In genomic region chr3:1960506-1960905, GRCh38 we compare ENCODE assay signal across 32 cellular contexts.
"Had no signal": no experiment of that assay in that cellular context is flagged by ENCODE, and none has a peak within 500 bp of the region (broad histone marks: within the 10 kb centered on the region; RNA-seq: fewer than 3 reads in every experiment).

No MANE protein-coding gene starts in this region.

- H3K27ac ChIP-seq: ascending aorta, breast epithelium, cardiac muscle cell, colonic mucosa, epithelial cell of prostate, heart left ventricle had no signal

- H3K27ac Mint-ChIP-seq: activated CD4-positive, alpha-beta memory T cell treated with anti-CD3 and anti-CD28 coated beads for 36 hours; activated CD4-positive, alpha-beta T cell treated with anti-CD3 and anti-CD28 coated beads for 36 hours; activated CD4-positive, alpha-beta T cell treated with anti-CD3 and anti-CD28 coated beads, Interleukin-2, amount 10 ng/mL, durations not matched to agents 24 days and 14 days; activated CD8-positive, alpha-beta memory T cell treated with anti-CD3 and anti-CD28 coated beads, Interleukin-2, amount 10 ng/mL, durations not matched to agents 7 days and 5 days; activated CD8-positive, alpha-beta T cell treated with anti-CD3 and anti-CD28 coated beads, Interleukin-2, amount 10 ng/mL, durations not matched to agents 7 days and 5 days; activated naive CD4-positive, alpha-beta T cell treated with anti-CD3 and anti-CD28 coated beads for 36 hours; activated naive CD4-positive, alpha-beta T cell treated with anti-CD3 and anti-CD28 coated beads, Interleukin-2, amount 50 U/mL, for 24 hours; activated naive CD8-positive, alpha-beta T cell treated with anti-CD3 and anti-CD28 coated beads for 36 hours; activated T-helper 1 cell treated with anti-CD3 and anti-CD28 coated beads, Interleukin-12 subunit alpha, Interleukin-12 subunit beta, Interleukin-2, Interleukin-4 antibody, amounts not matched to agents 30 ng/mL and 10 ng/mL and 1 ng/mL, durations not matched to agents 14 hours and 24 hours and 36 hours; activated T-helper 2 cell treated with anti-CD3 and anti-CD28 coated beads, Interferon-gamma antibody, Interleukin-2, Interleukin-4, amounts not matched to agents 10 μg/mL and 5 μg/mL and 100 μg/mL, durations not matched to agents 14 hours and 24 hours and 36 hours; brain; T-cell; T-helper 1 cell treated with Interleukin-12 subunit alpha and Interleukin-12 subunit beta and Interleukin-4 antibody, amounts not matched to agents 30 μg/mL and 1 μg/mL, for 36 hours had no signal

- H3K9me3 Mint-ChIP-seq: activated T-helper 1 cell treated with anti-CD3 and anti-CD28 coated beads, Interleukin-12 subunit alpha, Interleukin-12 subunit beta, Interleukin-2, Interleukin-4 antibody, amounts not matched to agents 30 ng/mL and 10 ng/mL and 1 ng/mL, durations not matched to agents 14 hours and 24 hours and 36 hours had no signal

- H3K27me3 Mint-ChIP-seq: activated CD4-positive, alpha-beta memory T cell treated with anti-CD3 and anti-CD28 coated beads for 36 hours; activated CD4-positive, alpha-beta T cell treated with anti-CD3 and anti-CD28 coated beads for 36 hours; activated CD4-positive, alpha-beta T cell treated with anti-CD3 and anti-CD28 coated beads, Interleukin-2, amount 10 ng/mL, durations not matched to agents 24 days and 14 days; activated CD8-positive, alpha-beta memory T cell treated with anti-CD3 and anti-CD28 coated beads, Interleukin-2, amount 10 ng/mL, durations not matched to agents 7 days and 5 days; activated naive CD4-positive, alpha-beta T cell treated with anti-CD3 and anti-CD28 coated beads, Interleukin-2, amount 50 U/mL, for 24 hours; activated naive CD8-positive, alpha-beta T cell treated with anti-CD3 and anti-CD28 coated beads for 36 hours; T-cell had no signal

- DNase-seq: activated CD4-positive, alpha-beta memory T cell treated with anti-CD3 and anti-CD28 coated beads for 36 hours; activated CD4-positive, alpha-beta T cell treated with anti-CD3 and anti-CD28 coated beads for 36 hours; activated CD4-positive, alpha-beta T cell treated with anti-CD3 and anti-CD28 coated beads, Interleukin-2, amount 10 ng/mL, durations not matched to agents 24 days and 14 days; activated CD4-positive, CD25-positive, alpha-beta regulatory T cell; activated CD4-positive, CD25-positive, alpha-beta regulatory T cell treated with anti-CD3 and anti-CD28 coated beads, Interleukin-2, amount 50 U/mL, for 72 hours; activated CD8-positive, alpha-beta memory T cell treated with anti-CD3 and anti-CD28 coated beads, Interleukin-2, amount 10 ng/mL, durations not matched to agents 7 days and 5 days; activated CD8-positive, alpha-beta memory T cell treated with anti-CD3 and anti-CD28 coated beads, Interleukin-2, amount 50 U/mL, for 4 hours; activated CD8-positive, alpha-beta T cell treated with anti-CD3 and anti-CD28 coated beads, Interleukin-2, amount 10 ng/mL, durations not matched to agents 7 days and 5 days; activated effector memory CD4-positive, alpha-beta T cell treated with anti-CD3 and anti-CD28 coated beads, Interleukin-2, amount 50 U/mL, for 16 hours; activated naive CD4-positive, alpha-beta T cell treated with anti-CD3 and anti-CD28 coated beads for 36 hours; activated naive CD8-positive, alpha-beta T cell treated with anti-CD3 and anti-CD28 coated beads for 36 hours; activated T-cell treated with anti-CD3 and anti-CD28 coated beads, Interleukin-2, amount 50 U/mL, for 1 hour; activated T-cell treated with anti-CD3 and anti-CD28 coated beads, Interleukin-2, amount 50 U/mL, for 48 hours; central memory CD4-positive, alpha-beta T cell; cerebellar nuclear complex; colonic mucosa; effector CD8-positive, alpha-beta T cell; foreskin fibroblast; glutamatergic neuron; heart left ventricle; T-cell; T-helper 9 cell had no signal

- H3K36me3 Mint-ChIP-seq: activated CD4-positive, alpha-beta memory T cell treated with anti-CD3 and anti-CD28 coated beads for 36 hours; activated CD8-positive, alpha-beta memory T cell treated with anti-CD3 and anti-CD28 coated beads, Interleukin-2, amount 10 ng/mL, durations not matched to agents 7 days and 5 days; activated naive CD4-positive, alpha-beta T cell treated with anti-CD3 and anti-CD28 coated beads, Interleukin-2, amount 50 U/mL, for 24 hours; activated naive CD8-positive, alpha-beta T cell treated with anti-CD3 and anti-CD28 coated beads for 36 hours; brain; T-cell had no signal

- H3K9me3 ChIP-seq: ascending aorta, breast epithelium, colonic mucosa, heart left ventricle had no signal

- H3K4me3 ChIP-seq: ascending aorta, breast epithelium, cardiac muscle cell, colonic mucosa, heart left ventricle had no signal

- H3K4me1 ChIP-seq: ascending aorta, breast epithelium, colonic mucosa, heart left ventricle had no signal

- H3K36me3 ChIP-seq: ascending aorta, breast epithelium, cardiac muscle cell, colonic mucosa, heart left ventricle had no signal

- ATAC-seq: activated CD4-positive, alpha-beta T cell treated with anti-CD3 and anti-CD28 coated beads for 36 hours; activated CD8-positive, alpha-beta memory T cell treated with anti-CD3 and anti-CD28 coated beads, Interleukin-2, amount 10 ng/mL, durations not matched to agents 7 days and 5 days; activated CD8-positive, alpha-beta T cell treated with anti-CD3 and anti-CD28 coated beads, Interleukin-2, amount 10 ng/mL, durations not matched to agents 7 days and 5 days; esophagus mucosa; T-cell had no signal

- H3K4me1 Mint-ChIP-seq: activated CD4-positive, alpha-beta T cell treated with anti-CD3 and anti-CD28 coated beads for 36 hours; activated CD4-positive, alpha-beta T cell treated with anti-CD3 and anti-CD28 coated beads, Interleukin-2, amount 10 ng/mL, durations not matched to agents 24 days and 14 days; activated CD8-positive, alpha-beta memory T cell treated with anti-CD3 and anti-CD28 coated beads, Interleukin-2, amount 10 ng/mL, durations not matched to agents 7 days and 5 days; activated naive CD4-positive, alpha-beta T cell treated with anti-CD3 and anti-CD28 coated beads, Interleukin-2, amount 50 U/mL, for 24 hours; activated naive CD8-positive, alpha-beta T cell treated with anti-CD3 and anti-CD28 coated beads for 36 hours; T-cell had no signal

- H3K27me3 ChIP-seq: ascending aorta, breast epithelium, cardiac muscle cell, colonic mucosa, heart left ventricle had no signal

- H3K4me3 Mint-ChIP-seq: activated CD4-positive, alpha-beta memory T cell treated with anti-CD3 and anti-CD28 coated beads for 36 hours; activated CD4-positive, alpha-beta T cell treated with anti-CD3 and anti-CD28 coated beads for 36 hours; activated CD4-positive, alpha-beta T cell treated with anti-CD3 and anti-CD28 coated beads, Interleukin-2, amount 10 ng/mL, durations not matched to agents 24 days and 14 days; activated CD8-positive, alpha-beta memory T cell treated with anti-CD3 and anti-CD28 coated beads, Interleukin-2, amount 10 ng/mL, durations not matched to agents 7 days and 5 days; activated CD8-positive, alpha-beta T cell treated with anti-CD3 and anti-CD28 coated beads, Interleukin-2, amount 10 ng/mL, durations not matched to agents 7 days and 5 days; activated naive CD4-positive, alpha-beta T cell treated with anti-CD3 and anti-CD28 coated beads for 36 hours; activated naive CD4-positive, alpha-beta T cell treated with anti-CD3 and anti-CD28 coated beads, Interleukin-2, amount 50 U/mL, for 24 hours; activated naive CD8-positive, alpha-beta T cell treated with anti-CD3 and anti-CD28 coated beads for 36 hours; activated T-helper 1 cell treated with anti-CD3 and anti-CD28 coated beads, Interleukin-12 subunit alpha, Interleukin-12 subunit beta, Interleukin-2, Interleukin-4 antibody, amounts not matched to agents 30 ng/mL and 10 ng/mL and 1 ng/mL, durations not matched to agents 14 hours and 24 hours and 36 hours; brain; T-cell; T-helper 1 cell treated with Interleukin-12 subunit alpha and Interleukin-12 subunit beta and Interleukin-4 antibody, amounts not matched to agents 30 μg/mL and 1 μg/mL, for 36 hours had no signal
